1 cellular context compared by ENCODE assay signal in the genomic region with DNA sequence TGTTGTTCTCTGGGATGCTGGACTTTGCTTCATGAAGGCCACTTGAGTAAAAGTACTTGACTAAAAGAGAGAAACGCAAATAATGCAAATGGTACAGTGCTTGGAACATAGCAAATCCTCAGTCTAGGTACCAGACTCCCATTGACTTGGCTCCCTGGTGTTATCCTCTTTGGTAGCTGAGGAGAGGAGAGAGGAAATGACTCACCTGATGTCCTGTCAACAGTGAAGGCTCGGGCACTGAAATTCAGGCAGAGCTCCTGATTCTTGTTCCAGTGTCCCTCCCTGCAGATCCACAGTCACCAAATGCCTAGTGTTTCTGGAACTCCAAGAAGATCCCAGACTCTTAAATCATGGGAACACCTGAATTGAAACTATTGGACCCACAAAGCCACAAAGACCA.
A peak's percentile ranks its signal among the peaks of the same experiment; 100 is the strongest.
TF ChIP-seq lines count a peak whose summit lies in the region.

No MANE protein-coding gene starts in this region.

TF ChIP-seq in HepG2, 621 proteins besides CTCF, POLR2A, EP300 and RAD21:
- TF ChIP-seq ZNF547 (CRISPR knock-in tag; IDR thresholded peaks at IDR 0.05), result no peak
- TF ChIP-seq FOSL2 (CRISPR knock-in tag; IDR thresholded peaks at IDR 0.05), result peak; percentile 28; the same call in 1 of the 2 replicates
TF ChIP-seq in HepG2: peak in this region for 1.
